ENCODE assay signal across 1 cellular context in the genomic region with DNA sequence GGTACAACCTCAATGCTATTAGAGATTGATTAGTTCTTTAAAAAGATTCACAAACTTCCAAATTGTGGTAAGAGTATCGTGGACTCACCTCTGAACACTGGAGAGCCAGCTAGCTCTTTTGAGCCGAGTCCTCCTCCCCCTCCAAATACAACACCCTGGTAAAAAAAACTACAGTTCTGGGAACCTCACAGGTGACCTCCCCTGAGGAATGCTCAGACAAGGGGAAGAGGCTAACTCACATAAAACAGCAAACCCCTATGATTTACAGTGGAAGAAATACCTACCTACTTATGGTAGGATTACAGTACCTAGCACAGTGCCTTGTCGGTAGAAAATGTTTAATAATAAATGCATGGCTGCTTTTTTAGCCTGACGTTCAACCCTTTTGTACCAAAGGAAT.
TF ChIP-seq lines count a peak whose summit lies in the region.

No MANE protein-coding gene starts in this region.

TF ChIP-seq in HepG2, 621 proteins besides CTCF, POLR2A, EP300 and RAD21:
- peak; percentile 85 for TF ChIP-seq RBM22 (optimal IDR thresholded peaks at IDR 0.05; ENCODE audit: low read length)
- TF ChIP-seq RBFOX2 (IDR thresholded peaks at IDR 0.05; ENCODE audit: low read depth, low read length) = peak; percentile 48; the same call in 1 of the 2 replicates
- TF ChIP-seq ZNF383 (CRISPR knock-in tag; IDR thresholded peaks at IDR 0.05; ENCODE audit: borderline replicate concordance) = no peak
- peak; percentile 49; the same call in 1 of the 2 replicates for TF ChIP-seq POLR2G (IDR thresholded peaks at IDR 0.05; ENCODE audit: low read depth, low read length)
